In genomic region chr7:113622796-113623195, GRCh38 we compare ENCODE assay signal across 21 cellular contexts.
"Had no signal": no experiment of that assay in that cellular context is flagged by ENCODE, and none has a peak within 500 bp of the region (broad histone marks: within the 10 kb centered on the region; RNA-seq: fewer than 3 reads in every experiment).

No MANE protein-coding gene starts in this region.

- DNase-seq: activated CD4-positive, alpha-beta memory T cell treated with anti-CD3 and anti-CD28 coated beads for 36 hours; activated CD4-positive, alpha-beta T cell treated with anti-CD3 and anti-CD28 coated beads, Interleukin-2, amount 10 ng/mL, durations not matched to agents 24 days and 14 days; activated CD4-positive, CD25-positive, alpha-beta regulatory T cell treated with anti-CD3 and anti-CD28 coated beads, Interleukin-2, amount 50 U/mL, for 72 hours; activated CD8-positive, alpha-beta memory T cell treated with anti-CD3 and anti-CD28 coated beads, Interleukin-2, amount 50 U/mL, for 4 hours; activated effector memory CD4-positive, alpha-beta T cell treated with anti-CD3 and anti-CD28 coated beads, Interleukin-2, amount 50 U/mL, for 16 hours; activated naive CD4-positive, alpha-beta T cell treated with anti-CD3 and anti-CD28 coated beads for 36 hours; activated naive CD8-positive, alpha-beta T cell treated with anti-CD3 and anti-CD28 coated beads, Interleukin-2, amount 10 ng/mL, durations not matched to agents 7 days and 5 days; activated T-cell treated with anti-CD3 and anti-CD28 coated beads, Interleukin-2, amount 50 U/mL, for 1 hour; caudate nucleus; cortex of kidney; endodermal cell; foreskin melanocyte; left cardiac atrium; midbrain; naive thymus-derived CD4-positive, alpha-beta T cell; ovary; small intestine; stimulated activated CD4-positive, alpha-beta T cell treated with anti-CD3 and anti-CD28 coated beads, Interleukin-4, amount 100 ng/mL, for 24 hours; trophoblast cell had no signal

- ATAC-seq: left cardiac atrium; naive thymus-derived CD4-positive, alpha-beta T cell; sciatic nerve; stimulated activated effector memory CD8-positive, alpha-beta T cell treated with anti-CD3 and anti-CD28 coated beads, Interleukin-12 subunit alpha, Interleukin-12 subunit beta, amount 100 ng/mL, for 72 hours had no signal
